In the genomic region with DNA sequence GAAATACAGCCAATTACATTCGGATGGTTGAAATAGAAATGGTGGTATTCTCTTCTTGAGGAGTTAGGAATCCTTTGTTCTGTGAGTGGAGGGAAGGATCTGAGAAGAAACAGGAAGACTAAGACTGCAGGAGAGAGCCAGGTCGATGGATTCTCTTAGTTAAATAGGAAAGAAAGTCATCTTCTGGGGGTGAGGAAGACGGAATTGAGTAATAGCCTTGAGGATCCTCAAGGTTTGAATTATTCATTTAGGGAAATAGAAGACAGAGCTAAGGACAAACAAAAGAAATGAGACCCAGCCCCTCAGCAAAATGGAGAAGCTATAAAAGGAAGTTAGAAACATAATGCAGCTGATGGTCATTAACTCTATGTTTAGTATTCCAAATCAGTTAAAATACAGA, we compare ENCODE assay signal across 8 cellular contexts.
DNase-seq lines count a peak whose midpoint lies in the region; ATAC-seq and TF ChIP-seq lines count a peak whose summit lies in the region.

No MANE protein-coding gene starts in this region.

- H4K20me1 ChIP-seq in DOHH2 (ENCODE audit: control insufficient read depth, insufficient read depth, low read depth, low read length) = 0 out of 2 replicates have a peak, but pooled peaks cover 3% of the 10 kb centered on the region

- H3F3A ChIP-seq in DOHH2 (ENCODE audit: control insufficient read depth, insufficient read depth) = 0 out of 2 replicates have a peak, but pooled peaks cover 6% of the 10 kb centered on the region

- H3K36me3 ChIP-seq in DOHH2 (ENCODE audit: control insufficient read depth, low read length) = peaks cover 6% of the 10 kb centered on the region

- ATAC-seq in GM18502 (IDR thresholded peaks at IDR 0.05; ENCODE audit: poor library complexity, unreplicated experiment) (no peak), HG02759 (IDR thresholded peaks at IDR 0.05; ENCODE audit: unreplicated experiment) (no peak), GM18511 (IDR thresholded peaks at IDR 0.05; ENCODE audit: unreplicated experiment) (no peak)

- peak overlapping the region; percentile 98 for H3K4me3 ChIP-seq in DOHH2 (ENCODE audit: low read length)

- H3K27ac ChIP-seq in DOHH2 (ENCODE audit: low read depth, low read length) (peak overlapping the region; percentile 57), epithelial cell of prostate (peak overlapping the region; percentile 96)

- H3K4me2 ChIP-seq in DOHH2 (ENCODE audit: low read length) = peak overlapping the region; percentile 81

- no peaks in the 10 kb centered on the region for H3K9me3 ChIP-seq in DOHH2 (ENCODE audit: control insufficient read depth, insufficient read depth, low read length)

- no peaks in the 10 kb centered on the region for H3K9me2 ChIP-seq in DOHH2 (replicated peaks; ENCODE audit: control insufficient read depth, low read length)

- DNase-seq in NOMO-1 (lab: John Stamatoyannopoulos, UW; ENCODE audit: unreplicated experiment in 2 of 2) (peak; percentile 38 to 73), epithelial cell of prostate (ENCODE audit: low read depth, low spot score) (no peak), pons (ENCODE audit: low spot score) (peak; percentile 59)
- no peak for DNase-seq in effector CD8-positive, alpha-beta T cell (lab: John Stamatoyannopoulos, UW)

- peaks cover 35% of the 10 kb centered on the region for H3K4me1 ChIP-seq in DOHH2 (ENCODE audit: control insufficient read depth, low read length)

- H3K79me2 ChIP-seq in DOHH2 (ENCODE audit: control insufficient read depth, low read length) = peaks cover 64% of the 10 kb centered on the region

- TF ChIP-seq CTCF in DOHH2 (IDR thresholded peaks at IDR 0.05; ENCODE audit: low read depth, low read length, poor library complexity, severe bottlenecking) = no peak

- H3K27me3 ChIP-seq in DOHH2 (ENCODE audit: control insufficient read depth, low read length) = no peaks in the 10 kb centered on the region

Comparison
In these comparisons a context has a peak if more than half of its experiments do, and no peak if none do; other contexts are left out.
1. DNase-seq: peak in NOMO-1 (2 of 2) and pons (single experiment); none in epithelial cell of prostate (single experiment) and effector CD8-positive, alpha-beta T cell (single experiment).